ENCODE assay signal across 1 cellular context in genomic region chr6:121847806-121848522, GRCh38.
TF ChIP-seq lines count a peak whose summit lies in the region.

No MANE protein-coding gene starts in this region.

TF ChIP-seq in WTC11, 78 proteins besides CTCF, POLR2A, EP300 and RAD21 (continued from another document):
- TF ChIP-seq PREB (CRISPR knock-in tag; IDR thresholded peaks at IDR 0.05; ENCODE audit: borderline replicate concordance), result no peak
- TF ChIP-seq FOXK1 (CRISPR knock-in tag; IDR thresholded peaks at IDR 0.05), result no peak
- no peak for TF ChIP-seq ZNF138 (CRISPR knock-in tag; conservative IDR thresholded peaks at IDR 0.05)
- TF ChIP-seq, protein P1, sequence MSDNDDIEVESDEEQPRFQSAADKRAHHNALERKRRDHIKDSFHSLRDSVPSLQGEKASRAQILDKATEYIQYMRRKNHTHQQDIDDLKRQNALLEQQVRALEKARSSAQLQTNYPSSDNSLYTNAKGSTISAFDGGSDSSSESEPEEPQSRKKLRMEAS (CRISPR knock-in tag; IDR thresholded peaks at IDR 0.05), result no peak
- TF ChIP-seq NFATC4 (CRISPR knock-in tag; IDR thresholded peaks at IDR 0.05), result no peak
- TF ChIP-seq NR2C2 (CRISPR knock-in tag; IDR thresholded peaks at IDR 0.05), result no peak
- TF ChIP-seq, protein P2, sequence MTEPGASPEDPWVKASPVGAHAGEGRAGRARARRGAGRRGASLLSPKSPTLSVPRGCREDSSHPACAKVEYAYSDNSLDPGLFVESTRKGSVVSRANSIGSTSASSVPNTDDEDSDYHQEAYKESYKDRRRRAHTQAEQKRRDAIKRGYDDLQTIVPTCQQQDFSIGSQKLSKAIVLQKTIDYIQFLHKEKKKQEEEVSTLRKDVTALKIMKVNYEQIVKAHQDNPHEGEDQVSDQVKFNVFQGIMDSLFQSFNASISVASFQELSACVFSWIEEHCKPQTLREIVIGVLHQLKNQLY (CRISPR knock-in tag; IDR thresholded peaks at IDR 0.05), result no peak
- TF ChIP-seq NR3C1 (CRISPR knock-in tag; conservative IDR thresholded peaks at IDR 0.05; ENCODE audit: low read depth), result no peak
- no peak for TF ChIP-seq GRHL2 (CRISPR knock-in tag; IDR thresholded peaks at IDR 0.05; ENCODE audit: insufficient replicate concordance, severe bottlenecking)
